Comparison of ENCODE assay signal across 29 cellular contexts in genomic region chr22:25692392-25692791, GRCh38. TPM values are rescaled to one million over a fixed set of nuclear protein-coding genes. Genes with fewer than 3 reads are reported as not detected.
"Had no signal": no experiment of that assay in that cellular context is flagged by ENCODE, and none has a peak within 500 bp of the region (broad histone marks: within the 10 kb centered on the region; RNA-seq: fewer than 3 reads in every experiment).

No MANE protein-coding gene starts in this region.

- H3K36me3 Mint-ChIP-seq: stimulated activated effector memory CD8-positive, alpha-beta T cell treated with anti-CD3 and anti-CD28 coated beads, Interleukin-12 subunit alpha, Interleukin-12 subunit beta, amount 100 ng/mL, for 72 hours had no signal

- H3K4me2 ChIP-seq: SK-N-SH had no signal

- H3K4me1 ChIP-seq: ascending aorta, esophagus muscularis mucosa, foreskin keratinocyte, right lobe of liver, thyroid gland, upper lobe of right lung had no signal

- ATAC-seq: activated CD4-positive, CD25-positive, alpha-beta regulatory T cell treated with anti-CD3 and anti-CD28 coated beads, Interleukin-2, amount 50 U/mL, for 24 hours; activated T-cell treated with anti-CD3 and anti-CD28 coated beads, Interleukin-2, amount 50 U/mL, for 72 hours; foreskin keratinocyte; left lung; naive thymus-derived CD8-positive, alpha-beta T cell; right lobe of liver; stimulated activated effector memory CD8-positive, alpha-beta T cell treated with anti-CD3 and anti-CD28 coated beads, Interleukin-12 subunit alpha, Interleukin-12 subunit beta, amount 100 ng/mL, for 72 hours; upper lobe of right lung had no signal

- H3K4me3 Mint-ChIP-seq: activated CD4-positive, alpha-beta memory T cell treated with anti-CD3 and anti-CD28 coated beads, Interleukin-2, amount 10 ng/mL, durations not matched to agents 7 days and 5 days; activated CD4-positive, alpha-beta T cell treated with anti-CD3 and anti-CD28 coated beads, Interleukin-2, amount 10 ng/mL, durations not matched to agents 24 days and 14 days; activated naive CD8-positive, alpha-beta T cell treated with anti-CD3 and anti-CD28 coated beads for 36 hours; activated T-cell treated with anti-CD3 and anti-CD28 coated beads, Interleukin-2, amount 50 U/mL, for 72 hours; naive thymus-derived CD8-positive, alpha-beta T cell; stimulated activated effector memory CD8-positive, alpha-beta T cell treated with anti-CD3 and anti-CD28 coated beads, Interleukin-12 subunit alpha, Interleukin-12 subunit beta, amount 100 ng/mL, for 72 hours; stimulated activated naive CD8-positive, alpha-beta T cell treated with anti-CD3 and anti-CD28 coated beads, Interleukin-15, Interleukin-2, amounts not matched to agents 100 ng/mL and 50 ng/mL, for 24 hours; T-helper 1 cell treated with Interleukin-12 subunit alpha and Interleukin-12 subunit beta and Interleukin-4 antibody, amounts not matched to agents 30 μg/mL and 1 μg/mL, for 36 hours had no signal

- H3K4me1 Mint-ChIP-seq: activated CD4-positive, alpha-beta memory T cell treated with anti-CD3 and anti-CD28 coated beads, Interleukin-2, amount 10 ng/mL, durations not matched to agents 7 days and 5 days; activated naive CD8-positive, alpha-beta T cell treated with anti-CD3 and anti-CD28 coated beads for 36 hours; naive thymus-derived CD8-positive, alpha-beta T cell; stimulated activated effector memory CD8-positive, alpha-beta T cell treated with anti-CD3 and anti-CD28 coated beads, Interleukin-12 subunit alpha, Interleukin-12 subunit beta, amount 100 ng/mL, for 72 hours had no signal

- H3K27me3 ChIP-seq: adrenal gland, ascending aorta, brain microvascular endothelial cell, esophagus muscularis mucosa, foreskin keratinocyte, left lung, right lobe of liver, thyroid gland, upper lobe of right lung had no signal

- H3K27me3 Mint-ChIP-seq: activated CD4-positive, alpha-beta memory T cell treated with anti-CD3 and anti-CD28 coated beads, Interleukin-2, amount 10 ng/mL, durations not matched to agents 7 days and 5 days; activated CD4-positive, alpha-beta T cell treated with anti-CD3 and anti-CD28 coated beads, Interleukin-2, amount 10 ng/mL, durations not matched to agents 24 days and 14 days; activated naive CD8-positive, alpha-beta T cell treated with anti-CD3 and anti-CD28 coated beads for 36 hours; naive thymus-derived CD8-positive, alpha-beta T cell; stimulated activated naive CD8-positive, alpha-beta T cell treated with anti-CD3 and anti-CD28 coated beads, Interleukin-15, Interleukin-2, amounts not matched to agents 100 ng/mL and 50 ng/mL, for 24 hours had no signal

- H3K9ac ChIP-seq: SK-N-SH had no signal

- H3K27ac Mint-ChIP-seq: activated CD4-positive, alpha-beta memory T cell treated with anti-CD3 and anti-CD28 coated beads, Interleukin-2, amount 10 ng/mL, durations not matched to agents 7 days and 5 days; activated CD4-positive, alpha-beta T cell treated with anti-CD3 and anti-CD28 coated beads, Interleukin-2, amount 10 ng/mL, durations not matched to agents 24 days and 14 days; activated naive CD8-positive, alpha-beta T cell treated with anti-CD3 and anti-CD28 coated beads for 36 hours; activated T-cell treated with anti-CD3 and anti-CD28 coated beads, Interleukin-2, amount 50 U/mL, for 72 hours; naive thymus-derived CD8-positive, alpha-beta T cell; stimulated activated effector memory CD8-positive, alpha-beta T cell treated with anti-CD3 and anti-CD28 coated beads, Interleukin-12 subunit alpha, Interleukin-12 subunit beta, amount 100 ng/mL, for 72 hours; stimulated activated naive CD8-positive, alpha-beta T cell treated with anti-CD3 and anti-CD28 coated beads, Interleukin-15, Interleukin-2, amounts not matched to agents 100 ng/mL and 50 ng/mL, for 24 hours; T-helper 1 cell treated with Interleukin-12 subunit alpha and Interleukin-12 subunit beta and Interleukin-4 antibody, amounts not matched to agents 30 μg/mL and 1 μg/mL, for 36 hours had no signal

- H3K4me3 ChIP-seq: adrenal gland, ascending aorta, esophagus muscularis mucosa, left lung, right lobe of liver, thyroid gland, upper lobe of right lung had no signal

- H3K27ac ChIP-seq: adrenal gland, ascending aorta, brain microvascular endothelial cell, esophagus muscularis mucosa, foreskin keratinocyte, left lung, right lobe of liver, thyroid gland, upper lobe of right lung, WERI-Rb-1 had no signal

- DNase-seq: activated CD4-positive, alpha-beta memory T cell treated with anti-CD3 and anti-CD28 coated beads, Interleukin-2, amount 10 ng/mL, durations not matched to agents 7 days and 5 days; activated CD4-positive, alpha-beta T cell treated with anti-CD3 and anti-CD28 coated beads, Interleukin-2, amount 10 ng/mL, durations not matched to agents 24 days and 14 days; activated naive CD4-positive, alpha-beta T cell; activated naive CD8-positive, alpha-beta T cell treated with anti-CD3 and anti-CD28 coated beads for 36 hours; activated T-cell treated with anti-CD3 and anti-CD28 coated beads for 4 hours; activated T-cell treated with anti-CD3 and anti-CD28 coated beads, Interleukin-2, amount 50 U/mL, for 72 hours; adrenal gland; brain microvascular endothelial cell; caudate nucleus; foreskin keratinocyte; left lung; naive thymus-derived CD8-positive, alpha-beta T cell; right lobe of liver; SK-N-SH; small intestine; stimulated activated CD4-positive, alpha-beta T cell treated with anti-CD3 and anti-CD28 coated beads, Interleukin-4, amount 100 ng/mL, for 24 hours; substantia nigra; SW 1271; T1000; thyroid gland; upper lobe of right lung; WERI-Rb-1 had no signal

- H3K36me3 ChIP-seq: brain microvascular endothelial cell, right lobe of liver, thyroid gland had no signal

- H3K9me3 ChIP-seq: adrenal gland, ascending aorta, esophagus muscularis mucosa, left lung, right lobe of liver, SK-N-SH, thyroid gland, upper lobe of right lung had no signal

- H3K9me3 Mint-ChIP-seq: activated CD4-positive, alpha-beta memory T cell treated with anti-CD3 and anti-CD28 coated beads, Interleukin-2, amount 10 ng/mL, durations not matched to agents 7 days and 5 days; activated CD4-positive, alpha-beta T cell treated with anti-CD3 and anti-CD28 coated beads, Interleukin-2, amount 10 ng/mL, durations not matched to agents 24 days and 14 days; activated naive CD8-positive, alpha-beta T cell treated with anti-CD3 and anti-CD28 coated beads for 36 hours; activated T-cell treated with anti-CD3 and anti-CD28 coated beads, Interleukin-2, amount 50 U/mL, for 72 hours; naive thymus-derived CD8-positive, alpha-beta T cell; stimulated activated effector memory CD8-positive, alpha-beta T cell treated with anti-CD3 and anti-CD28 coated beads, Interleukin-12 subunit alpha, Interleukin-12 subunit beta, amount 100 ng/mL, for 72 hours; stimulated activated naive CD8-positive, alpha-beta T cell treated with anti-CD3 and anti-CD28 coated beads, Interleukin-15, Interleukin-2, amounts not matched to agents 100 ng/mL and 50 ng/mL, for 24 hours; T-helper 1 cell treated with Interleukin-12 subunit alpha and Interleukin-12 subunit beta and Interleukin-4 antibody, amounts not matched to agents 30 μg/mL and 1 μg/mL, for 36 hours had no signal

RNA-seq across cellular contexts. Expression of gene MYO18B, which starts 49.6 kb away (rescaled TPM):
- total RNA-seq: foreskin keratinocyte, lung microvascular endothelial cell had no signal
- polyA plus RNA-seq: foreskin keratinocyte had no signal
